Comparison of ENCODE assay signal across 1 cellular context in the genomic region with DNA sequence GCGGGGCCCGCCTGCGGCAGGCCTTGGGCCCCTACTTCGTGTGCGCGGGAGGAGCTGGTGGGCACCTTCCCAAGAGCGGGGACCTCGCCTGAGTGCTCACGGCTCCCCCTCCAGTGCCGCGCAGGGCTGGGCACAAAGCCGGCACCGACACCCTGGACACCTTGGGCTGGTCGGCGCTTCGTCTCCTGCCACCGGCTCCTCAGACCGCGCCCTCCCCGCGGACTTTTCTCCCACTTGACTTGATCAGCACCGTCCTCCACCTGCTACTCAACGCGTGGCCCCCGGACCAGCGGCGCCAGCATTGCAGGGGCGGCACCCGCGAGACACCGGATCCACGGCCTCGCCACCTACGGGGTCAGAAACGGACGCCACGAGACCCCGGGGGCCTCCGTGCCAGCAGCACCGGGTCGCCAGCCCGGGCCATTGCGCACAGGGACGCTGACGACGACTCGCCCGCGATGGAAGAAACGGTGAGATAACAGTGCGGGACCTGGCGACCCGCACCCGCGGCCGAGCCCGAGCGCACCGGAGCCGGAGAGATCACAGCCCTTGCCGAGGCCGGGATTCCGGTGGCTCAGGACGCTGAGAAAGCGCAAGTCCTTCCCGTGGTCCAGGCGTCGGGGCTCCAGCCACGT.
A peak's percentile ranks its signal among the peaks of the same experiment; 100 is the strongest.
TF ChIP-seq lines count a peak whose summit lies in the region.

No MANE protein-coding gene starts in this region.

TF ChIP-seq in K562, 482 proteins besides CTCF, POLR2A, EP300 and RAD21 (continued from another document):
- TF ChIP-seq, protein P1, sequence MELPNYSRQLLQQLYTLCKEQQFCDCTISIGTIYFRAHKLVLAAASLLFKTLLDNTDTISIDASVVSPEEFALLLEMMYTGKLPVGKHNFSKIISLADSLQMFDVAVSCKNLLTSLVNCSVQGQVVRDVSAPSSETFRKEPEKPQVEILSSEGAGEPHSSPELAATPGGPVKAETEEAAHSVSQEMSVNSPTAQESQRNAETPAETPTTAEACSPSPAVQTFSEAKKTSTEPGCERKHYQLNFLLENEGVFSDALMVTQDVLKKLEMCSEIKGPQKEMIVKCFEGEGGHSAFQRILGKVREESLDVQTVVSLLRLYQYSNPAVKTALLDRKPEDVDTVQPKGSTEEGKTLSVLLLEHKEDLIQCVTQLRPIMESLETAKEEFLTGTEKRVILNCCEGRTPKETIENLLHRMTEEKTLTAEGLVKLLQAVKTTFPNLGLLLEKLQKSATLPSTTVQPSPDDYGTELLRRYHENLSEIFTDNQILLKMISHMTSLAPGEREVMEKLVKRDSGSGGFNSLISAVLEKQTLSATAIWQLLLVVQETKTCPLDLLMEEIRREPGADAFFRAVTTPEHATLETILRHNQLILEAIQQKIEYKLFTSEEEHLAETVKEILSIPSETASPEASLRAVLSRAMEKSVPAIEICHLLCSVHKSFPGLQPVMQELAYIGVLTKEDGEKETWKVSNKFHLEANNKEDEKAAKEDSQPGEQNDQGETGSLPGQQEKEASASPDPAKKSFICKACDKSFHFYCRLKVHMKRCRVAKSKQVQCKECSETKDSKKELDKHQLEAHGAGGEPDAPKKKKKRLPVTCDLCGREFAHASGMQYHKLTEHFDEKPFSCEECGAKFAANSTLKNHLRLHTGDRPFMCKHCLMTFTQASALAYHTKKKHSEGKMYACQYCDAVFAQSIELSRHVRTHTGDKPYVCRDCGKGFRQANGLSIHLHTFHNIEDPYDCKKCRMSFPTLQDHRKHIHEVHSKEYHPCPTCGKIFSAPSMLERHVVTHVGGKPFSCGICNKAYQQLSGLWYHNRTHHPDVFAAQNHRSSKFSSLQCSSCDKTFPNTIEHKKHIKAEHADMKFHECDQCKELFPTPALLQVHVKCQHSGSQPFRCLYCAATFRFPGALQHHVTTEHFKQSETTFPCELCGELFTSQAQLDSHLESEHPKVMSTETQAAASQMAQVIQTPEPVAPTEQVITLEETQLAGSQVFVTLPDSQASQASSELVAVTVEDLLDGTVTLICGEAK (IDR thresholded peaks at IDR 0.05): no peak
- TF ChIP-seq, protein P1 (CRISPR knock-in tag; IDR thresholded peaks at IDR 0.05): no peak
- 0 out of 2 replicates have a peak, but pooled peaks have one; percentile 17 for TF ChIP-seq HDAC6 (IDR thresholded peaks at IDR 0.05; ENCODE audit: low read depth, low read length)
